In the genomic region with DNA sequence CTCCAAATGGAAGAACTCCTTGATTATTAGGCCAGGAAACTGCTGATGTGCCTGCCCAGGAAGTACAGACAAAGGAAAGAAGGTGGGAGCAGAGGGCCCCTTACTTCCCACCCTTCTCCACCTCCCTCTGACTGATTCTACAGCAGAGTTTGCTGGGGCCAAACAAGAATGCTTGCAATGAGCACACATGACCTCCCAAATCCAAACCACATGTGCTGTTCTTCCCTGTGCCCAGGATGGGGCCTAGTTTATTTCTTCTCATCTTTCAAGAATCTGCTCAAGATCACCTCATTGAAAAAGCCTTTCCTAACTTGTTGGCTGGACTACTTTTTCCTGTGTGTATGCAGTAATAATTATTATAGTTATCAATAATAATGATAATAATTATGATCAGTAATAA, we compare ENCODE assay signal across 19 cellular contexts.
DNase-seq lines count a peak whose midpoint lies in the region; ATAC-seq and TF ChIP-seq lines count a peak whose summit lies in the region.
"Had no signal": no experiment of that assay in that cellular context is flagged by ENCODE, and none has a peak within 500 bp of the region (broad histone marks: within the 10 kb centered on the region; RNA-seq: fewer than 3 reads in every experiment).

No MANE protein-coding gene starts in this region.

- H3K27ac Mint-ChIP-seq in WTC11 = no peak overlapping the region
- H3K27ac Mint-ChIP-seq: CD14-positive monocyte; CD4-positive, alpha-beta T cell; CD8-positive, alpha-beta memory T cell had no signal

- CTCF ChIA-PET in WTC11 (lab: Charles Lee) = interaction anchor here (1.4 kb wide), 1 partner anchor 11 kb away, joined by 3 read pairs; no protein-coding TSS in a partner anchor

- POLR2A ChIA-PET in WTC11 (lab: Charles Lee) = no interaction called here

- H3K36me3 Mint-ChIP-seq in WTC11 = no peaks in the 10 kb centered on the region
- H3K36me3 Mint-ChIP-seq: CD14-positive monocyte; CD8-positive, alpha-beta memory T cell had no signal

- H3K4me3 Mint-ChIP-seq in WTC11 = no peak overlapping the region
- H3K4me3 Mint-ChIP-seq: CD14-positive monocyte; CD4-positive, alpha-beta T cell; CD8-positive, alpha-beta memory T cell had no signal

- no peaks in the 10 kb centered on the region for H3K27me3 Mint-ChIP-seq in WTC11 (ENCODE audit: low read depth)

- peaks cover 6% of the 10 kb centered on the region for H3K4me1 Mint-ChIP-seq in WTC11
- H3K4me1 Mint-ChIP-seq: CD14-positive monocyte; CD8-positive, alpha-beta memory T cell had no signal

- TF ChIP-seq CTCF in WTC11 (IDR thresholded peaks at IDR 0.05) = no peak
- no peak for TF ChIP-seq CTCF in fibroblast of mammary gland (conservative IDR thresholded peaks at IDR 0.05; ENCODE audit: control insufficient read depth, insufficient read depth, low read depth, low read length)
- no peak for TF ChIP-seq CTCF in foreskin fibroblast (IDR thresholded peaks at IDR 0.05; ENCODE audit: low read depth, low read length)

- H3K9me3 Mint-ChIP-seq in WTC11 = no peaks in the 10 kb centered on the region
- H3K9me3 Mint-ChIP-seq: CD4-positive, alpha-beta T cell had no signal

- ATAC-seq in WTC11 (peak; percentile 81), HG02870 (IDR thresholded peaks at IDR 0.05; ENCODE audit: unreplicated experiment) (no peak), GM21447 (IDR thresholded peaks at IDR 0.05; ENCODE audit: unreplicated experiment) (no peak)
- ATAC-seq: GM12878 had no signal

- DNase-seq in EH (ENCODE audit: low read depth) (peak; percentile 21), WTC11 (ENCODE audit: low spot score) (no peak), fibroblast of mammary gland (ENCODE audit: low read depth) (peak; percentile 21), foreskin fibroblast (peak; percentile 32 to 65), HUDEP-2 (lab: John Stamatoyannopoulos, UW; ENCODE audit: unreplicated experiment in 76 of 76) (no peak)
- DNase-seq in activated CD4-positive, alpha-beta T cell treated with anti-CD3 and anti-CD28 coated beads for 4 hours = no peak
- DNase-seq: AML-193; BE2C; CD4-positive, alpha-beta T cell; CD8-positive, alpha-beta memory T cell; DMS 273 treated with DMSO at 0.1 percent for 48 hours; DMS79; H7; HCEC 1CT had no signal

- H3K4me3 ChIP-seq in fibroblast of mammary gland (ENCODE audit: control insufficient read depth, low read depth, low read length) (no peak overlapping the region), foreskin fibroblast (ENCODE audit: low read depth in 1 of 2, low read length in 2 of 2) (no peak overlapping the region)
- H3K4me3 ChIP-seq: BLaER1 treated with 17β-estradiol and CSF1 and Interleukin-3, amounts not matched to agents 10 nM and 100 nM; GM12878 had no signal

TF ChIP-seq in WTC11, 78 proteins besides CTCF, POLR2A, EP300 and RAD21:
- TF ChIP-seq MXD4 (CRISPR knock-in tag; IDR thresholded peaks at IDR 0.05; ENCODE audit: borderline replicate concordance) (no peak), FOXP1 (CRISPR knock-in tag; IDR thresholded peaks at IDR 0.05; ENCODE audit: borderline replicate concordance) (no peak), JUN (CRISPR knock-in tag; IDR thresholded peaks at IDR 0.05) (no peak), EMX1 (CRISPR knock-in tag; IDR thresholded peaks at IDR 0.05) (no peak), SMAD4 (CRISPR knock-in tag; IDR thresholded peaks at IDR 0.05) (no peak)
- TF ChIP-seq, protein P1, sequence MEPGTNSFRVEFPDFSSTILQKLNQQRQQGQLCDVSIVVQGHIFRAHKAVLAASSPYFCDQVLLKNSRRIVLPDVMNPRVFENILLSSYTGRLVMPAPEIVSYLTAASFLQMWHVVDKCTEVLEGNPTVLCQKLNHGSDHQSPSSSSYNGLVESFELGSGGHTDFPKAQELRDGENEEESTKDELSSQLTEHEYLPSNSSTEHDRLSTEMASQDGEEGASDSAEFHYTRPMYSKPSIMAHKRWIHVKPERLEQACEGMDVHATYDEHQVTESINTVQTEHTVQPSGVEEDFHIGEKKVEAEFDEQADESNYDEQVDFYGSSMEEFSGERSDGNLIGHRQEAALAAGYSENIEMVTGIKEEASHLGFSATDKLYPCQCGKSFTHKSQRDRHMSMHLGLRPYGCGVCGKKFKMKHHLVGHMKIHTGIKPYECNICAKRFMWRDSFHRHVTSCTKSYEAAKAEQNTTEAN (CRISPR knock-in tag; IDR thresholded peaks at IDR 0.05) = no peak
- TF ChIP-seq, protein P2, sequence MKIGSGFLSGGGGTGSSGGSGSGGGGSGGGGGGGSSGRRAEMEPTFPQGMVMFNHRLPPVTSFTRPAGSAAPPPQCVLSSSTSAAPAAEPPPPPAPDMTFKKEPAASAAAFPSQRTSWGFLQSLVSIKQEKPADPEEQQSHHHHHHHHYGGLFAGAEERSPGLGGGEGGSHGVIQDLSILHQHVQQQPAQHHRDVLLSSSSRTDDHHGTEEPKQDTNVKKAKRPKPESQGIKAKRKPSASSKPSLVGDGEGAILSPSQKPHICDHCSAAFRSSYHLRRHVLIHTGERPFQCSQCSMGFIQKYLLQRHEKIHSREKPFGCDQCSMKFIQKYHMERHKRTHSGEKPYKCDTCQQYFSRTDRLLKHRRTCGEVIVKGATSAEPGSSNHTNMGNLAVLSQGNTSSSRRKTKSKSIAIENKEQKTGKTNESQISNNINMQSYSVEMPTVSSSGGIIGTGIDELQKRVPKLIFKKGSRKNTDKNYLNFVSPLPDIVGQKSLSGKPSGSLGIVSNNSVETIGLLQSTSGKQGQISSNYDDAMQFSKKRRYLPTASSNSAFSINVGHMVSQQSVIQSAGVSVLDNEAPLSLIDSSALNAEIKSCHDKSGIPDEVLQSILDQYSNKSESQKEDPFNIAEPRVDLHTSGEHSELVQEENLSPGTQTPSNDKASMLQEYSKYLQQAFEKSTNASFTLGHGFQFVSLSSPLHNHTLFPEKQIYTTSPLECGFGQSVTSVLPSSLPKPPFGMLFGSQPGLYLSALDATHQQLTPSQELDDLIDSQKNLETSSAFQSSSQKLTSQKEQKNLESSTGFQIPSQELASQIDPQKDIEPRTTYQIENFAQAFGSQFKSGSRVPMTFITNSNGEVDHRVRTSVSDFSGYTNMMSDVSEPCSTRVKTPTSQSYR (CRISPR knock-in tag; IDR thresholded peaks at IDR 0.05) = no peak
- TF ChIP-seq, protein P3, sequence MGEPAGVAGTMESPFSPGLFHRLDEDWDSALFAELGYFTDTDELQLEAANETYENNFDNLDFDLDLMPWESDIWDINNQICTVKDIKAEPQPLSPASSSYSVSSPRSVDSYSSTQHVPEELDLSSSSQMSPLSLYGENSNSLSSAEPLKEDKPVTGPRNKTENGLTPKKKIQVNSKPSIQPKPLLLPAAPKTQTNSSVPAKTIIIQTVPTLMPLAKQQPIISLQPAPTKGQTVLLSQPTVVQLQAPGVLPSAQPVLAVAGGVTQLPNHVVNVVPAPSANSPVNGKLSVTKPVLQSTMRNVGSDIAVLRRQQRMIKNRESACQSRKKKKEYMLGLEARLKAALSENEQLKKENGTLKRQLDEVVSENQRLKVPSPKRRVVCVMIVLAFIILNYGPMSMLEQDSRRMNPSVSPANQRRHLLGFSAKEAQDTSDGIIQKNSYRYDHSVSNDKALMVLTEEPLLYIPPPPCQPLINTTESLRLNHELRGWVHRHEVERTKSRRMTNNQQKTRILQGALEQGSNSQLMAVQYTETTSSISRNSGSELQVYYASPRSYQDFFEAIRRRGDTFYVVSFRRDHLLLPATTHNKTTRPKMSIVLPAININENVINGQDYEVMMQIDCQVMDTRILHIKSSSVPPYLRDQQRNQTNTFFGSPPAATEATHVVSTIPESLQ (CRISPR knock-in tag; IDR thresholded peaks at IDR 0.05) = no peak
- TF ChIP-seq, protein P4, sequence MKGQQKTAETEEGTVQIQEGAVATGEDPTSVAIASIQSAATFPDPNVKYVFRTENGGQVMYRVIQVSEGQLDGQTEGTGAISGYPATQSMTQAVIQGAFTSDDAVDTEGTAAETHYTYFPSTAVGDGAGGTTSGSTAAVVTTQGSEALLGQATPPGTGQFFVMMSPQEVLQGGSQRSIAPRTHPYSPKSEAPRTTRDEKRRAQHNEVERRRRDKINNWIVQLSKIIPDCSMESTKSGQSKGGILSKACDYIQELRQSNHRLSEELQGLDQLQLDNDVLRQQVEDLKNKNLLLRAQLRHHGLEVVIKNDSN (CRISPR knock-in tag; IDR thresholded peaks at IDR 0.05) = no peak

Comparison
In these comparisons a context has a peak if more than half of its experiments do, and no peak if none do; other contexts are left out.
1. DNase-seq: peak in EH (single experiment), fibroblast of mammary gland (single experiment) and foreskin fibroblast (2 of 2); none in WTC11 (single experiment), activated CD4-positive, alpha-beta T cell treated with anti-CD3 and anti-CD28 coated beads for 4 hours (0 of 2) and HUDEP-2 (0 of 76).